ENCODE assay signal across 28 cellular contexts in the genomic region with DNA sequence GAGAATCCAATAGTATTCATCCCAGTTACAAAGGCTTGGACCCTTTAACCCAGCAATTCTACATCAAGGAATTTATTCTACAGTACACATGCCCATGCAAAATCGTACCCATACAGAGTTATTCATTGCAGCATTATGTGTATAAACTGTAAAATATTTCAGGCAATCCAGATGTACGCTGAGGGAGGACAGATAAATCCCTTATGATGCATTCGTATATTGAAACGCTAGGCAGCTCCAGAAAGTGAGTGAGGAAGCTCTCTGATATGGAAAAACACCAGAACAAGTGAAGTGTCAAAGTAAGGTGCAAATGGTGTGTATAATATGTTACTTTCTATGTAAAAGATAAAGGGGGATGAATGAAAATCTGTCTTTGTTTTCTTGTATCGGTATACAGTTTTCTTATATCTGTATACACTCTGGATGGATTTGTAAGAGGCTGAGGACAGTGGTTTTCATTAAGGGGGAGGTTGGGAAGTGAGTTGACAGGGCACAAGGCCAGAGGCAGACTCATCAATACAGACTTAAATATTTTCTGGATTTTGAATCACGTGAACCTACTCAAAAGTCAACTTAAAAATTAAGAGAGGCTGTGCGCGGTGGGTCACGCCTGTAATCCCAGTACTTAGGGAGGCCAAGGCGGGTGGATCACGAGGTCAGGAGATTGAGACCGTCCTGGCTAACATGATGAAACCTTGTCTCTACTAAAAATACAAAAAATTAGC. TPM values are rescaled to one million over a fixed set of nuclear protein-coding genes. Genes with fewer than 3 reads are reported as not detected.
"Had no signal": no experiment of that assay in that cellular context is flagged by ENCODE, and none has a peak within 500 bp of the region (broad histone marks: within the 10 kb centered on the region; RNA-seq: fewer than 3 reads in every experiment).

No MANE protein-coding gene starts in this region.

- H3K27ac ChIP-seq: RWPE1 had no signal

- DNase-seq: IMR-90, Karpas-422, KG1, MG63, NCI-H1092, NCI-H1105 treated with DMSO at 0.1 percent for 48 hours, NCI-H1417 treated with DMSO at 0.1 percent for 48 hours, NCI-H146, NCI-H1694 treated with DMSO at 0.1 percent for 48 hours, NCI-H1930, NCI-H2081, NCI-H2107, NCI-H2171, NCI-H226, NCI-H446, NCI-H510A, NCI-H524 treated with DMSO at 0.1 percent for 48 hours, NCI-H69, NCI-H774, PC-3, SHP77, SK-N-SH had no signal

- H3K27me3 ChIP-seq: MG63 had no signal

- H3K9ac ChIP-seq: SK-N-SH had no signal

- H3K36me3 ChIP-seq: MG63 had no signal

- FAIRE-seq: HepG2 had no signal

- H3K4me2 ChIP-seq: SK-N-SH had no signal

- H3K9me3 ChIP-seq: MG63, SK-N-SH had no signal

- H3K4me3 ChIP-seq: MG63 had no signal

- ATAC-seq: HepG2, Panc1, PC-3 had no signal

RNA-seq across cellular contexts. Expression of gene VWA2, which starts 17.1 kb away (rescaled TPM):
- total RNA-seq: HepG2, HT1080, IMR-90, OCI-LY7, PC-3, SK-MEL-5 had no signal
- polyA plus RNA-seq: HepG2, IMR-90, SK-N-SH had no signal
